ENCODE assay signal across 16 cellular contexts in the genomic region with DNA sequence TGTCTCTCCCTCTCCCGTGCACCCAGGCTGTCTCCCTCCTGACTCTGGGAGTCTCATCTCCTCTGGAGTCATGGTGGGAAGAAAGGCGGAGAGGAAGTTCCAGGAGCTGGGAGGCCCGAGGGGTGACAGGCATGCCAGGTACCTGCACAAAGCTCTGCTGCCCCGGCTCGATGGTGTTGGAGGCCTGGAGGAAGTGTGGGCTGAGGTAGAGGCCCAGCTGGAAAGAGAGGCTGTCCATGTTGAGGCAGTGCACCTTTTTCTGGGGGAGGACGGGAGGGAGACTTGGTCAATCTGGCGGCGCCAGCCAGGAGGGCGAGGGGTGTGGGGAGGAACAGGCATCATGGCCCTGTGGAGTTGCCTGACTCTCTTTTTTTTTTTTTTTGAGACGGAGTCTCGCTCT. TPM values are rescaled to one million over a fixed set of nuclear protein-coding genes. Genes with fewer than 3 reads are reported as not detected.
DNase-seq lines count a peak whose midpoint lies in the region; ATAC-seq and TF ChIP-seq lines count a peak whose summit lies in the region.
"Had no signal": no experiment of that assay in that cellular context is flagged by ENCODE, and none has a peak within 500 bp of the region (broad histone marks: within the 10 kb centered on the region; RNA-seq: fewer than 3 reads in every experiment).

No MANE protein-coding gene starts in this region.

- H3K9me3 ChIP-seq in SJCRH30 (replicated peaks), result no peaks in the 10 kb centered on the region

- H3K4me1 ChIP-seq in SJCRH30, result peaks cover 14% of the 10 kb centered on the region

- H3K4me3 Mint-ChIP-seq in activated T-cell treated with anti-CD3 and anti-CD28 coated beads, Interleukin-2, amount 50 U/mL, for 24 hours, result no peak overlapping the region
- H3K4me3 Mint-ChIP-seq in nephron progenitor cell, result no peak overlapping the region
- H3K4me3 Mint-ChIP-seq in stimulated activated effector memory CD8-positive, alpha-beta T cell treated with anti-CD3 and anti-CD28 coated beads, Interleukin-12 subunit alpha, Interleukin-12 subunit beta, amount 100 ng/mL, for 72 hours, result no peak overlapping the region

- peak overlapping the region; percentile 57 for H3K27ac Mint-ChIP-seq in activated T-cell treated with anti-CD3 and anti-CD28 coated beads, Interleukin-2, amount 50 U/mL, for 24 hours
- peak overlapping the region; percentile 77 for H3K27ac Mint-ChIP-seq in nephron progenitor cell
- H3K27ac Mint-ChIP-seq in stimulated activated effector memory CD8-positive, alpha-beta T cell treated with anti-CD3 and anti-CD28 coated beads, Interleukin-12 subunit alpha, Interleukin-12 subunit beta, amount 100 ng/mL, for 72 hours, result peak overlapping the region; percentile 88

- no peak for DNase-seq in activated T-cell treated with anti-CD3 and anti-CD28 coated beads, Interleukin-2, amount 50 U/mL, for 24 hours
- no peak for DNase-seq in activated T-cell treated with anti-CD3 and anti-CD28 coated beads, Interleukin-2, amount 50 U/mL, for 48 hours
- DNase-seq in SJCRH30, result no peak
- DNase-seq in nephron progenitor cell, result no peak
- no peak for DNase-seq in stimulated activated effector memory CD8-positive, alpha-beta T cell treated with anti-CD3 and anti-CD28 coated beads, Interleukin-12 subunit alpha, Interleukin-12 subunit beta, amount 100 ng/mL, for 72 hours (ENCODE audit: low spot score in 2 of 2)
- DNase-seq in stimulated activated CD4-positive, alpha-beta T cell treated with anti-CD3 and anti-CD28 coated beads, Interleukin-1b, Interleukin-23, amount 100 ng/mL, for 48 hours, result no peak
- no peak for DNase-seq in dorsolateral prefrontal cortex
- DNase-seq in NCI-H1694 (lab: John Stamatoyannopoulos, UW), result no peak
- DNase-seq: COR-L47, Karpas-422, MM.1S, NCI-H1105, NCI-H187, NCI-H446 treated with DMSO at 0.1 percent for 48 hours, NCI-H774 had no signal

- intact Hi-C loops in dorsolateral prefrontal cortex (cut with DNase I), result no loop called here

- H3K36me3 Mint-ChIP-seq in activated T-cell treated with anti-CD3 and anti-CD28 coated beads, Interleukin-2, amount 50 U/mL, for 24 hours (ENCODE audit: low read depth), result peaks cover 63% of the 10 kb centered on the region
- H3K36me3 Mint-ChIP-seq in nephron progenitor cell (ENCODE audit: low read depth), result no peaks in the 10 kb centered on the region
- H3K36me3 Mint-ChIP-seq in stimulated activated effector memory CD8-positive, alpha-beta T cell treated with anti-CD3 and anti-CD28 coated beads, Interleukin-12 subunit alpha, Interleukin-12 subunit beta, amount 100 ng/mL, for 72 hours, result peaks cover 55% of the 10 kb centered on the region

- no peaks in the 10 kb centered on the region for H3K4me1 Mint-ChIP-seq in activated T-cell treated with anti-CD3 and anti-CD28 coated beads, Interleukin-2, amount 50 U/mL, for 24 hours (ENCODE audit: low read depth)
- peaks cover 19% of the 10 kb centered on the region for H3K4me1 Mint-ChIP-seq in nephron progenitor cell
- peaks cover 6% of the 10 kb centered on the region for H3K4me1 Mint-ChIP-seq in stimulated activated effector memory CD8-positive, alpha-beta T cell treated with anti-CD3 and anti-CD28 coated beads, Interleukin-12 subunit alpha, Interleukin-12 subunit beta, amount 100 ng/mL, for 72 hours

- H3K4me3 ChIP-seq in SJCRH30 (no peak overlapping the region), dorsolateral prefrontal cortex (no peak overlapping the region)

- H3K27ac ChIP-seq in SJCRH30 (peak overlapping the region; percentile 37), dorsolateral prefrontal cortex (peak overlapping the region in 1 of 59 donors; percentile 57)
- H3K27ac ChIP-seq: C4-2B had no signal

- no peaks in the 10 kb centered on the region for H3K27me3 Mint-ChIP-seq in activated T-cell treated with anti-CD3 and anti-CD28 coated beads, Interleukin-2, amount 50 U/mL, for 24 hours
- peaks cover 3% of the 10 kb centered on the region for H3K27me3 Mint-ChIP-seq in nephron progenitor cell (ENCODE audit: low read depth, poor library complexity)

- H3K27me3 ChIP-seq in SJCRH30 (no peaks in the 10 kb centered on the region), dorsolateral prefrontal cortex (no peaks in the 10 kb centered on the region)

- H3K36me3 ChIP-seq in SJCRH30, result peaks cover 31% of the 10 kb centered on the region

- no peak for ATAC-seq in stimulated activated effector memory CD8-positive, alpha-beta T cell treated with anti-CD3 and anti-CD28 coated beads, Interleukin-12 subunit alpha, Interleukin-12 subunit beta, amount 100 ng/mL, for 72 hours

- no peaks in the 10 kb centered on the region for H3K9me3 Mint-ChIP-seq in activated T-cell treated with anti-CD3 and anti-CD28 coated beads, Interleukin-2, amount 50 U/mL, for 24 hours
- no peaks in the 10 kb centered on the region for H3K9me3 Mint-ChIP-seq in nephron progenitor cell
- no peaks in the 10 kb centered on the region for H3K9me3 Mint-ChIP-seq in stimulated activated effector memory CD8-positive, alpha-beta T cell treated with anti-CD3 and anti-CD28 coated beads, Interleukin-12 subunit alpha, Interleukin-12 subunit beta, amount 100 ng/mL, for 72 hours

- no peak for TF ChIP-seq CTCF in nephron progenitor cell (IDR thresholded peaks at IDR 0.05)
- TF ChIP-seq CTCF in dorsolateral prefrontal cortex (IDR thresholded peaks at IDR 0.05 in 54 of 56, conservative IDR thresholded peaks at IDR 0.05 in 2 of 56; ENCODE audit: low read depth in 1 of 56, partially characterized antibody in 56 of 56), result no peak

RNA-seq across cellular contexts. Expression of a gene that starts 15.9 kb away (rescaled TPM):
- total RNA-seq in SJCRH30 (2014; rRNA removed; shearing (Covaris generic)), result 32.0 and 39.4 TPM in 2 replicates
- 10 to 100 TPM; 19.5 to 55.8 (median 36.6) TPM for total RNA-seq in dorsolateral prefrontal cortex

RNA-seq across cellular contexts. Expression of a gene that starts 32.7 kb away (rescaled TPM):
- total RNA-seq in SJCRH30 (2014; rRNA removed; shearing (Covaris generic)), result 19.2 and 21.8 TPM in 2 replicates
- total RNA-seq in dorsolateral prefrontal cortex, result 100 to 1,000 TPM in 89 of 120 experiments, 10 to 100 TPM in 31; 78.5 to 153 (median 110) TPM

RNA-seq across cellular contexts. Expression of a gene that starts 35.9 kb away (rescaled TPM):
- total RNA-seq in SJCRH30 (2014; rRNA removed; shearing (Covaris generic)), result 16.4 and 16.6 TPM in 2 replicates
- 10 to 100 TPM; 10.3 to 92.1 (median 25.6) TPM for total RNA-seq in dorsolateral prefrontal cortex

RNA-seq across cellular contexts. Expression of a gene that starts 40.1 kb away (rescaled TPM):
- 0.99 and 1.4 TPM in 2 replicates for total RNA-seq in SJCRH30 (2014; rRNA removed; shearing (Covaris generic))
- total RNA-seq in dorsolateral prefrontal cortex, result 10 to 100 TPM in 118 of 120 experiments, 1 to 10 TPM in 2; 9.3 to 27.9 (median 17.3) TPM

RNA-seq across cellular contexts. Expression of a gene that starts 58.9 kb away (rescaled TPM):
- total RNA-seq in SJCRH30 (2014; rRNA removed; shearing (Covaris generic)), result 31.4 and 36.4 TPM in 2 replicates
- total RNA-seq in dorsolateral prefrontal cortex, result 100 to 1,000 TPM in 108 of 120 experiments, 10 to 100 TPM in 12; 58.9 to 165 (median 129) TPM
